Comparison of ENCODE assay signal across 8 cellular contexts in genomic region chr17:3762922-3763776, GRCh38. TPM values are rescaled to one million over a fixed set of nuclear protein-coding genes. Genes with fewer than 3 reads are reported as not detected.
A peak's percentile ranks its signal among the peaks of the same experiment; 100 is the strongest.
DNase-seq lines count a peak whose midpoint lies in the region; ATAC-seq lines count a peak whose summit lies in the region.

No MANE protein-coding gene starts in this region.

- H3K27me3 Mint-ChIP-seq in naive thymus-derived CD8-positive, alpha-beta T cell, result no peaks in the 10 kb centered on the region

- DNase-seq in NK-92 treated with Interleukin-12 subunit alpha and Interleukin-12 subunit beta, amount 100 ng/mL, for 24 hours (lab: John Stamatoyannopoulos, UW), result peak; percentile 25
- no peak for DNase-seq in NK-92 (lab: John Stamatoyannopoulos, UW; ENCODE audit: unreplicated experiment)
- DNase-seq in NOMO-1 (lab: John Stamatoyannopoulos, UW; ENCODE audit: unreplicated experiment in 2 of 2), result peak; percentile 60 to 79
- peak in 2 of 10 donors; percentile 27 to 40 for DNase-seq in naive thymus-derived CD8-positive, alpha-beta T cell
- DNase-seq in GM03348 (ENCODE audit: low spot score), result no peak
- DNase-seq in occipital lobe (lab: John Stamatoyannopoulos, UW), result no peak

- H3K4me3 Mint-ChIP-seq in naive thymus-derived CD8-positive, alpha-beta T cell, result peak overlapping the region in 7 of 10 donors; percentile 49 to 91 (median 61)

- peak; percentile 79 for ATAC-seq in GM21786 (IDR thresholded peaks at IDR 0.05; ENCODE audit: unreplicated experiment)
- ATAC-seq in naive thymus-derived CD8-positive, alpha-beta T cell, result no peak
- no peak for ATAC-seq in HG03354 (IDR thresholded peaks at IDR 0.05; ENCODE audit: poor library complexity, severe bottlenecking, unreplicated experiment)

- H3K27ac Mint-ChIP-seq in naive thymus-derived CD8-positive, alpha-beta T cell, result peak overlapping the region in 8 of 10 donors; percentile 41 to 98 (median 84)

- H3K4me1 Mint-ChIP-seq in naive thymus-derived CD8-positive, alpha-beta T cell, result peaks cover 25 to 60% (median 57%) of the 10 kb centered on the region in 4 donors

- POLR2A ChIA-PET in naive thymus-derived CD8-positive, alpha-beta T cell (lab: Charles Lee), result interaction anchor here (0.6 to 1.5 kb wide), 3 partner anchors 10 to 25 kb away, joined by 3 to 7 read pairs (median 4); no protein-coding TSS in a partner anchor

- peaks cover 0 to 2% (median 0%) of the 10 kb centered on the region in 9 donors for H3K9me3 Mint-ChIP-seq in naive thymus-derived CD8-positive, alpha-beta T cell

- peaks cover 0 to 6% (median 0%) of the 10 kb centered on the region in 3 donors for H3K36me3 Mint-ChIP-seq in naive thymus-derived CD8-positive, alpha-beta T cell

RNA-seq across cellular contexts. Expression of gene ITGAE, which starts 37.8 kb away (rescaled TPM):
- 10 to 100 TPM; 24.5 to 26.8 TPM for total RNA-seq in naive thymus-derived CD8-positive, alpha-beta T cell
- 10 to 100 TPM; 52.7 to 58.1 (median 55.6) TPM for polyA plus RNA-seq in naive thymus-derived CD8-positive, alpha-beta T cell
- 6.2 TPM for total RNA-seq in occipital lobe

RNA-seq across cellular contexts. Expression of gene HASPIN, which starts 39.4 kb away (rescaled TPM):
- total RNA-seq in naive thymus-derived CD8-positive, alpha-beta T cell, result under 1 TPM; 0.38 to 0.57 TPM
- under 1 TPM in 2 of 3 donors, not detected in 1; 0.13 to 0.28 TPM for polyA plus RNA-seq in naive thymus-derived CD8-positive, alpha-beta T cell
- 0.62 TPM for total RNA-seq in occipital lobe

Comparison
In these comparisons a context has a peak if more than half of its experiments do, and no peak if none do; other contexts are left out.
1. DNase-seq: peak in NK-92 treated with Interleukin-12 subunit alpha and Interleukin-12 subunit beta, amount 100 ng/mL, for 24 hours (single experiment) and NOMO-1 (2 of 2); none in NK-92 (single experiment), GM03348 (single experiment) and occipital lobe (single experiment).